Comparison of ENCODE assay signal across 10 cellular contexts in genomic region chr21:16536661-16537359, GRCh38.
DNase-seq lines count a peak whose midpoint lies in the region; ATAC-seq, FAIRE-seq and TF ChIP-seq lines count a peak whose summit lies in the region.
"Had no signal": no experiment of that assay in that cellular context is flagged by ENCODE, and none has a peak within 500 bp of the region (broad histone marks: within the 10 kb centered on the region; RNA-seq: fewer than 3 reads in every experiment).

No MANE protein-coding gene starts in this region.

- H3K4me1 ChIP-seq in right atrium auricular region (peaks cover 0 to 27% of the 10 kb centered on the region in 2 donors), astrocyte (ENCODE audit: insufficient read depth, low read length) (peaks cover 23% of the 10 kb centered on the region), kidney (ENCODE audit: control insufficient read depth in 1 of 2, insufficient read depth in 1 of 2, low read depth in 1 of 2, low read length in 2 of 2) (peaks cover 3 to 4% of the 10 kb centered on the region in 2 donors), uterus (no peaks in the 10 kb centered on the region)

- no peak overlapping the region for H3K27ac Mint-ChIP-seq in astrocyte (ENCODE audit: unreplicated experiment)

- peaks cover 2% of the 10 kb centered on the region for H3K9me3 Mint-ChIP-seq in astrocyte (ENCODE audit: unreplicated experiment)

- H3K4me3 Mint-ChIP-seq in astrocyte (ENCODE audit: unreplicated experiment): no peak overlapping the region

- H3K27me3 Mint-ChIP-seq in astrocyte (ENCODE audit: low read depth, unreplicated experiment): no peaks in the 10 kb centered on the region

- H3K36me3 Mint-ChIP-seq in astrocyte (ENCODE audit: low read depth, unreplicated experiment): no peaks in the 10 kb centered on the region

- H4K20me1 ChIP-seq in astrocyte (ENCODE audit: insufficient read depth, low read length): no peaks in the 10 kb centered on the region
- H4K20me1 ChIP-seq: BLaER1 treated with 17β-estradiol and CSF1 and Interleukin-3, amounts not matched to agents 10 nM and 100 nM had no signal

- H3K4me1 Mint-ChIP-seq in astrocyte (ENCODE audit: low read depth, unreplicated experiment): peaks cover 7% of the 10 kb centered on the region

- H3K9ac ChIP-seq in astrocyte (ENCODE audit: low read length) (peak overlapping the region; percentile 88), kidney (ENCODE audit: low read length in 2 of 2) (peak overlapping the region in 1 of 2 donors; percentile 5)
- H3K9ac ChIP-seq: BLaER1 treated with 17β-estradiol and CSF1 and Interleukin-3, amounts not matched to agents 10 nM and 100 nM had no signal

- DNase-seq in right atrium auricular region (ENCODE audit: low spot score): no peak
- no peak for DNase-seq in Right ventricle myocardium inferior (ENCODE audit: missing footprints)
- peak; percentile 62 for DNase-seq in astrocyte (ENCODE audit: low read depth)
- no peak for DNase-seq in kidney
- no peak for DNase-seq in uterus
- no peak for DNase-seq in NCI-H510A treated with DMSO at 0.1 percent for 48 hours (lab: John Stamatoyannopoulos, UW)
- DNase-seq in NCI-H146 treated with DMSO at 0.1 percent for 48 hours (lab: John Stamatoyannopoulos, UW; ENCODE audit: unreplicated experiment): no peak
- DNase-seq: activated gamma-delta T cell treated with Interleukin-2 at 50 U/mL for 16 hours had no signal

- intact Hi-C loops in Right ventricle myocardium inferior (cut with DNase I) (loop anchor here (5.0 to 10.0 kb wide), 3 partner anchors 50 to 342 kb away; no protein-coding TSS in a partner anchor), kidney (cut with DNase I) (no loop called here), uterus (cut with DNase I; ENCODE audit: low total_unique reads) (no loop called here)

- ATAC-seq in Right ventricle myocardium inferior (no peak), HG03097 (IDR thresholded peaks at IDR 0.05; ENCODE audit: low FRiP score, unreplicated experiment) (no peak)

- H3K27me3 ChIP-seq in right atrium auricular region (no peaks in the 10 kb centered on the region), astrocyte (ENCODE audit: insufficient read depth, low read length) (no peaks in the 10 kb centered on the region), uterus (no peaks in the 10 kb centered on the region)
- H3K27me3 ChIP-seq: BLaER1 treated with 17β-estradiol and CSF1 and Interleukin-3, amounts not matched to agents 10 nM and 100 nM had no signal

- TF ChIP-seq CTCF in right atrium auricular region (IDR thresholded peaks at IDR 0.05) (no peak), astrocyte (IDR thresholded peaks at IDR 0.05; ENCODE audit: insufficient read depth, low read depth, low read length) (no peak), kidney (IDR thresholded peaks at IDR 0.05; ENCODE audit: borderline replicate concordance, extremely low read depth, insufficient read depth) (no peak), uterus (IDR thresholded peaks at IDR 0.05) (no peak)

- H3K4me3 ChIP-seq in right atrium auricular region (peak overlapping the region; percentile 50 to 52), astrocyte (ENCODE audit: insufficient read depth, low read depth, low read length) (peak overlapping the region; percentile 69), kidney (ENCODE audit: low read length in 2 of 2) (peak overlapping the region; percentile 59 to 70), uterus (peak overlapping the region; percentile 37 to 42)
- H3K4me3 ChIP-seq: BLaER1 treated with 17β-estradiol and CSF1 and Interleukin-3, amounts not matched to agents 10 nM and 100 nM had no signal

- no peaks in the 10 kb centered on the region for H3K9me3 ChIP-seq in right atrium auricular region
- no peaks in the 10 kb centered on the region for H3K9me3 ChIP-seq in astrocyte (ENCODE audit: insufficient read depth, low read depth, low read length)
- no peaks in the 10 kb centered on the region for H3K9me3 ChIP-seq in kidney (ENCODE audit: control insufficient read depth in 1 of 2, low read length in 2 of 2)
- H3K9me3 ChIP-seq in uterus: no peaks in the 10 kb centered on the region
- H3K9me3 ChIP-seq: BLaER1 treated with 17β-estradiol and CSF1 and Interleukin-3, amounts not matched to agents 10 nM and 100 nM had no signal

- no peak overlapping the region for H2AFZ ChIP-seq in astrocyte (ENCODE audit: low read depth, low read length)

- no peak for TF ChIP-seq POLR2A in uterus (IDR thresholded peaks at IDR 0.05)

- peak overlapping the region; percentile 85 for H3K4me2 ChIP-seq in astrocyte (ENCODE audit: low read length)
- H3K4me2 ChIP-seq: BLaER1 treated with 17β-estradiol and CSF1 and Interleukin-3, amounts not matched to agents 10 nM and 100 nM had no signal

- H3K36me3 ChIP-seq in right atrium auricular region (no peaks in the 10 kb centered on the region), astrocyte (ENCODE audit: insufficient read depth, low read length) (no peaks in the 10 kb centered on the region), kidney (ENCODE audit: control insufficient read depth in 1 of 2, insufficient read depth in 2 of 2, low read length in 2 of 2) (peaks cover 0 to 3% of the 10 kb centered on the region in 2 donors), uterus (no peaks in the 10 kb centered on the region)
- H3K36me3 ChIP-seq: BLaER1 treated with 17β-estradiol and CSF1 and Interleukin-3, amounts not matched to agents 10 nM and 100 nM had no signal

- FAIRE-seq in astrocyte (lab: Jason Lieb, UNC) (no peak), kidney (lab: Jason Lieb, UNC) (peak; percentile 41)

- peaks cover 53% of the 10 kb centered on the region for H3K79me2 ChIP-seq in astrocyte (ENCODE audit: insufficient read depth, low read length)

- H3K27ac ChIP-seq in right atrium auricular region: peak overlapping the region; percentile 82 to 90
- H3K27ac ChIP-seq in astrocyte (ENCODE audit: low read depth, low read length): peak overlapping the region; percentile 88
- peak overlapping the region in 1 of 2 donors; percentile 29 for H3K27ac ChIP-seq in kidney (ENCODE audit: low read depth in 2 of 2, low read length in 2 of 2)
- H3K27ac ChIP-seq in uterus: peak overlapping the region; percentile 84 to 88
- H3K27ac ChIP-seq: BLaER1 treated with 17β-estradiol and CSF1 and Interleukin-3, amounts not matched to agents 10 nM and 100 nM had no signal
